Comparison of ENCODE assay signal across 12 cellular contexts in the genomic region with DNA sequence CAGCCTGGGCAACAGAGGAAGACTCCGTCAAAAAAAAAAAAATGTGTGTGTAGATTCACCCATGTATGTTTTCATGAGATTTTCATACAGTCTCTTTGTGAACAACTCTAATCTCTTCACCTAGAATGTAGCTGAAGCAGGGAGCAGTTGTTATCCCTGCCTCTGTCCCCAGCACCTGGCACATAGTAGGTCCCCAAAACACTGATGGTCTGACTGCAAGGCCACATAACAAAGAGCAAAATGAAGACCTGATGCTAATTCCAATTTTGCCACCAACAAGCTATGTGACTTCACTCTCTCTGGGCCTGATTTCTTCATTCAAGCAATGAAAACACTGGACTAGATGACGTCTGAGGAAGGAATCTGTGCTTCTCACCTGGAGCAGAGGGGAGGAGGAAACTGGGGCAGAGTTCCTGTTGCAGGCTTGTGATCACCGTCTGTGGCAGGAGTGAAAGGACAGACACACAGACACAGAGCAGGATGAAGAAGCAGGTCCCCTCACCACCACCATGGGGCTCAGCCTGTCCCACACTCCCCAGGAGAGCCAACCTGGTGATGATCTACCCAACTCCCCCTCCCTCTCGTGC. TPM values are rescaled to one million over a fixed set of nuclear protein-coding genes. Genes with fewer than 3 reads are reported as not detected.
"Had no signal": no experiment of that assay in that cellular context is flagged by ENCODE, and none has a peak within 500 bp of the region (broad histone marks: within the 10 kb centered on the region; RNA-seq: fewer than 3 reads in every experiment).

No MANE protein-coding gene starts in this region.

- ATAC-seq: activated T-cell treated with anti-CD3 and anti-CD28 coated beads, Interleukin-2, amount 50 U/mL, for 72 hours; gastroesophageal sphincter; pancreas had no signal

- H3K4me1 ChIP-seq: gastroesophageal sphincter, tibial artery had no signal

- H3K4me3 ChIP-seq: gastroesophageal sphincter, pancreas, tibial artery had no signal

- H3K27me3 ChIP-seq: pancreas had no signal

- H3K36me3 ChIP-seq: gastroesophageal sphincter, pancreas, tibial artery had no signal

- DNase-seq: activated CD4-positive, alpha-beta memory T cell treated with anti-CD3 and anti-CD28 coated beads for 36 hours; activated CD8-positive, alpha-beta memory T cell treated with anti-CD3 and anti-CD28 coated beads, Interleukin-2, amount 50 U/mL, for 4 hours; activated T-cell treated with anti-CD3 and anti-CD28 coated beads, Interleukin-2, amount 50 U/mL, for 72 hours; aorta; effector CD4-positive, alpha-beta T cell; mesendoderm; retina; tibial artery had no signal

- H3K9me3 ChIP-seq: gastroesophageal sphincter, pancreas, tibial artery had no signal

- H3K27ac ChIP-seq: epithelial cell of prostate, gastroesophageal sphincter, pancreas, tibial artery had no signal

RNA-seq across cellular contexts. Expression of gene SLC44A4, which starts 4.6 kb away (rescaled TPM):
- total RNA-seq: T-helper 2 cell treated with Interferon-gamma antibody and Interleukin-4, amounts not matched to agents 100 ng/mL and 5 ng/mL, for 36 hours had no signal
